Comparison of ENCODE assay signal across 26 cellular contexts in genomic region chr17:80096531-80097306, GRCh38. TPM values are rescaled to one million over a fixed set of nuclear protein-coding genes. Genes with fewer than 3 reads are reported as not detected.
A peak's percentile ranks its signal among the peaks of the same experiment; 100 is the strongest.
DNase-seq lines count a peak whose midpoint lies in the region; ATAC-seq and TF ChIP-seq lines count a peak whose summit lies in the region.
"Had no signal": no experiment of that assay in that cellular context is flagged by ENCODE, and none has a peak within 500 bp of the region (broad histone marks: within the 10 kb centered on the region; RNA-seq: fewer than 3 reads in every experiment).

No MANE protein-coding gene starts in this region.

- H3K27ac Mint-ChIP-seq in mesothelial cell of epicardium: no peak overlapping the region
- H3K27ac Mint-ChIP-seq: activated T-cell treated with anti-CD3 and anti-CD28 coated beads, Interleukin-2, amount 50 U/mL, for 24 hours; effector memory CD8-positive, alpha-beta T cell had no signal

- H3K9me3 ChIP-seq in right cardiac atrium (ENCODE audit: control insufficient read depth, low read length) (no peaks in the 10 kb centered on the region), heart right ventricle (no peaks in the 10 kb centered on the region), mesenchymal stem cell (ENCODE audit: control insufficient read depth, low read length) (no peaks in the 10 kb centered on the region), suprapubic skin (no peaks in the 10 kb centered on the region)
- H3K9me3 ChIP-seq: BLaER1, colonic mucosa, upper lobe of right lung had no signal

- H3K4me1 ChIP-seq in right cardiac atrium (ENCODE audit: control insufficient read depth, insufficient read depth, low read length): no peaks in the 10 kb centered on the region
- H3K4me1 ChIP-seq in heart right ventricle: peaks cover 0 to 32% (median 6%) of the 10 kb centered on the region in 9 donors
- H3K4me1 ChIP-seq in mesenchymal stem cell (ENCODE audit: control insufficient read depth, insufficient read depth, low read depth, low read length): peaks cover 5% of the 10 kb centered on the region
- H3K4me1 ChIP-seq in suprapubic skin: peaks cover 8% of the 10 kb centered on the region
- H3K4me1 ChIP-seq: colonic mucosa had no signal

- no peak overlapping the region for H2BK12ac ChIP-seq in mesenchymal stem cell (ENCODE audit: low read length in 2 of 2)

- H3K27me3 ChIP-seq in right cardiac atrium (ENCODE audit: control insufficient read depth, insufficient read depth) (no peaks in the 10 kb centered on the region), heart right ventricle (no peaks in the 10 kb centered on the region), mesenchymal stem cell (ENCODE audit: control insufficient read depth in 1 of 2, insufficient read depth in 1 of 2, low read length in 2 of 2) (peaks cover 0 to 4% of the 10 kb centered on the region in 2 experiments), suprapubic skin (no peaks in the 10 kb centered on the region)
- H3K27me3 ChIP-seq: BLaER1, colonic mucosa, upper lobe of right lung had no signal

- no peak overlapping the region for H3K18ac ChIP-seq in mesenchymal stem cell (ENCODE audit: low read depth in 1 of 2, low read length in 2 of 2)

- H3K27me3 Mint-ChIP-seq in mesothelial cell of epicardium (ENCODE audit: low read depth): no peaks in the 10 kb centered on the region
- H3K27me3 Mint-ChIP-seq: activated T-cell treated with anti-CD3 and anti-CD28 coated beads, Interleukin-2, amount 50 U/mL, for 24 hours had no signal

- H4K91ac ChIP-seq in mesenchymal stem cell (ENCODE audit: low read length): peak overlapping the region; percentile 61

- H3K36me3 ChIP-seq in heart right ventricle (no peaks in the 10 kb centered on the region), mesenchymal stem cell (ENCODE audit: control insufficient read depth in 1 of 2, insufficient read depth in 2 of 2, low read depth in 1 of 2, low read length in 2 of 2) (no peaks in the 10 kb centered on the region), suprapubic skin (no peaks in the 10 kb centered on the region)
- H3K36me3 ChIP-seq: BLaER1, colonic mucosa, upper lobe of right lung had no signal

- no peak overlapping the region for H3K9ac ChIP-seq in mesenchymal stem cell (ENCODE audit: low read length)
- H3K9ac ChIP-seq: BLaER1, KMS-11 had no signal

- peak overlapping the region; percentile 29 for H4K8ac ChIP-seq in mesenchymal stem cell (ENCODE audit: low read length)

- no peak overlapping the region for H3K23ac ChIP-seq in mesenchymal stem cell (ENCODE audit: low read length in 2 of 2)

- no peaks in the 10 kb centered on the region for H3K9me3 Mint-ChIP-seq in mesothelial cell of epicardium
- H3K9me3 Mint-ChIP-seq: activated T-cell treated with anti-CD3 and anti-CD28 coated beads, Interleukin-2, amount 50 U/mL, for 24 hours; effector memory CD8-positive, alpha-beta T cell; H9 had no signal

- H3K4ac ChIP-seq in mesenchymal stem cell (ENCODE audit: low read depth in 1 of 2, low read length in 2 of 2): no peak overlapping the region

- H3K79me1 ChIP-seq in mesenchymal stem cell (replicated peaks; ENCODE audit: low read length, poor library complexity, severe bottlenecking): peaks cover 2% of the 10 kb centered on the region

- peaks cover 3% of the 10 kb centered on the region for H3K4me1 Mint-ChIP-seq in mesothelial cell of epicardium

- no peak overlapping the region for H2BK120ac ChIP-seq in mesenchymal stem cell (ENCODE audit: low read depth, low read length)

- TF ChIP-seq CTCF in heart right ventricle (IDR thresholded peaks at IDR 0.05): no peak
- no peak for TF ChIP-seq CTCF in mesothelial cell of epicardium (IDR thresholded peaks at IDR 0.05; ENCODE audit: unreplicated experiment)
- TF ChIP-seq CTCF in suprapubic skin (IDR thresholded peaks at IDR 0.05): no peak

- H2AK5ac ChIP-seq in mesenchymal stem cell (ENCODE audit: low read length, severe bottlenecking): no peak overlapping the region

- no peak overlapping the region for H3K4me3 Mint-ChIP-seq in mesothelial cell of epicardium
- H3K4me3 Mint-ChIP-seq: activated T-cell treated with anti-CD3 and anti-CD28 coated beads, Interleukin-2, amount 50 U/mL, for 24 hours; effector memory CD8-positive, alpha-beta T cell; H9 had no signal

- TF ChIP-seq POLR2A in suprapubic skin (IDR thresholded peaks at IDR 0.05): no peak

- H2AFZ ChIP-seq in mesenchymal stem cell (ENCODE audit: low read depth, low read length): no peak overlapping the region
- H2AFZ ChIP-seq: PC-9 had no signal

- no peaks in the 10 kb centered on the region for H3K36me3 Mint-ChIP-seq in mesothelial cell of epicardium

- 82% methylated on average over 17 of the region's 17 CpGs for WGBS in right cardiac atrium
- WGBS in heart right ventricle, 2 donors: 80 to 88% methylated on average over 17 of the region's 17 CpGs
- WGBS in mesenchymal stem cell: 90% methylated on average over 16 of the region's 17 CpGs
- 71% methylated on average over 15 of the region's 17 CpGs for WGBS in suprapubic skin

- peak in 2 of 3 donors; percentile 38 to 45 for DNase-seq in right cardiac atrium
- DNase-seq in heart right ventricle: no peak
- no peak for DNase-seq in mesenchymal stem cell
- DNase-seq in mesothelial cell of epicardium (ENCODE audit: low spot score in 2 of 2, unreplicated experiment in 2 of 2): no peak
- DNase-seq in RPMI8226: no peak
- DNase-seq in suprapubic skin (ENCODE audit: low spot score in 2 of 2): no peak
- DNase-seq: activated naive CD4-positive, alpha-beta T cell treated with Interleukin-2 at 50 U/mL for 16 hours; activated T-cell treated with anti-CD3 and anti-CD28 coated beads, Interleukin-2, amount 50 U/mL, for 24 hours; amniotic stem cell; colonic mucosa; COR-L47; DMS79 treated with DMSO at 0.1 percent for 48 hours; effector memory CD8-positive, alpha-beta T cell; foreskin melanocyte; H9; hypothalamus; NCI-H345; PC-9; SHP77 treated with DMSO at 0.1 percent for 48 hours; T-helper 1 cell; upper lobe of right lung had no signal

- no peak overlapping the region for H3K14ac ChIP-seq in mesenchymal stem cell (ENCODE audit: low read length in 2 of 2)

- no peak overlapping the region for H3K4me3 ChIP-seq in right cardiac atrium (ENCODE audit: low read length)
- no peak overlapping the region for H3K4me3 ChIP-seq in heart right ventricle
- H3K4me3 ChIP-seq in mesenchymal stem cell (ENCODE audit: insufficient read depth in 1 of 2, low read depth in 1 of 2, low read length in 2 of 2): no peak overlapping the region
- H3K4me3 ChIP-seq in suprapubic skin: no peak overlapping the region
- H3K4me3 ChIP-seq: BLaER1, colonic mucosa, PC-9, upper lobe of right lung had no signal

- H2BK5ac ChIP-seq in mesenchymal stem cell (ENCODE audit: low read depth, low read length, poor library complexity, severe bottlenecking): no peak overlapping the region

- no peak for TF ChIP-seq EP300 in suprapubic skin (IDR thresholded peaks at IDR 0.05)

- no peak overlapping the region for H2BK15ac ChIP-seq in mesenchymal stem cell (ENCODE audit: low read depth, poor library complexity, severe bottlenecking)

- intact Hi-C loops in right cardiac atrium (cut with DNase I): no loop called here
- intact Hi-C loops in heart right ventricle (cut with DNase I): no loop called here

- ATAC-seq in right cardiac atrium (no peak), heart right ventricle (no peak), SK-N-SH treated with all-trans-retinoic acid at 6 μM for 48 hours (no peak), HG03439 (IDR thresholded peaks at IDR 0.05; ENCODE audit: unreplicated experiment) (no peak)
- ATAC-seq: activated CD4-positive, CD25-positive, alpha-beta regulatory T cell treated with anti-CD3 and anti-CD28 coated beads, Interleukin-2, amount 50 U/mL, for 24 hours; effector memory CD8-positive, alpha-beta T cell; upper lobe of right lung had no signal

- no peak overlapping the region for H3K4me2 ChIP-seq in mesenchymal stem cell (ENCODE audit: low read length, poor library complexity, severe bottlenecking)
- H3K4me2 ChIP-seq: BLaER1, KMS-11, PC-9 had no signal

- H3K27ac ChIP-seq in right cardiac atrium (ENCODE audit: low read length): no peak overlapping the region
- H3K27ac ChIP-seq in heart right ventricle: no peak overlapping the region
- H3K27ac ChIP-seq in mesenchymal stem cell (ENCODE audit: low read length, poor library complexity, severe bottlenecking): no peak overlapping the region
- no peak overlapping the region for H3K27ac ChIP-seq in suprapubic skin
- H3K27ac ChIP-seq: BLaER1, colonic mucosa, KMS-11, PC-9, upper lobe of right lung had no signal

RNA-seq across cellular contexts. Expression of gene GAA, which starts 4.7 kb away (rescaled TPM):
- total RNA-seq in right cardiac atrium (10 to 100 TPM; 36.3 to 51.3 (median 45.2) TPM), heart right ventricle (10 to 100 TPM; 29.6 to 67.7 (median 52.1) TPM), mesothelial cell of epicardium (55.1 to 59.7 TPM (median 55.9 TPM) in 3 replicates), suprapubic skin (10 to 100 TPM; 39.4 to 59.9 (median 45.3) TPM)
- polyA plus RNA-seq in right cardiac atrium (37.5 TPM), heart right ventricle (10 to 100 TPM; 26.4 to 41.0 TPM)
- 33.6 TPM for polyA plus RNA-seq in mesenchymal stem cell (2013, experiment 1 of 2)
- polyA plus RNA-seq in mesenchymal stem cell (2013, experiment 2 of 2): 33.3 TPM

RNA-seq across cellular contexts. Expression of gene EIF4A3, which starts 50.2 kb away (rescaled TPM):
- total RNA-seq in right cardiac atrium (10 to 100 TPM; 37.6 to 42.2 (median 38.4) TPM), heart right ventricle (10 to 100 TPM; 26.5 to 40.2 (median 34.3) TPM), mesothelial cell of epicardium (73.3 to 82.1 TPM (median 77.2 TPM) in 3 replicates), suprapubic skin (10 to 100 TPM; 59.8 to 69.2 (median 65.7) TPM)
- polyA plus RNA-seq in right cardiac atrium (30.5 TPM), heart right ventricle (10 to 100 TPM; 16.2 to 51.0 TPM)
- polyA plus RNA-seq in mesenchymal stem cell (2013, experiment 1 of 2): 50.7 TPM
- polyA plus RNA-seq in mesenchymal stem cell (2013, experiment 2 of 2): 54.6 TPM

Comparison
In these comparisons a context has a peak if more than half of its experiments do, and no peak if none do; other contexts are left out.
1. DNase-seq: peak in right cardiac atrium (2 of 3); none in heart right ventricle (0 of 2), mesenchymal stem cell (single experiment), mesothelial cell of epicardium (0 of 2), RPMI8226 (single experiment) and suprapubic skin (0 of 2).